14 cellular contexts compared by ENCODE assay signal in genomic region chr4:87491851-87492250, GRCh38. TPM values are rescaled to one million over a fixed set of nuclear protein-coding genes. Genes with fewer than 3 reads are reported as not detected.
DNase-seq lines count a peak whose midpoint lies in the region; ATAC-seq, FAIRE-seq and TF ChIP-seq lines count a peak whose summit lies in the region.
"Not testable (repeated sequence)": the region's sequence is repeated elsewhere in the genome, so short reads cannot be mapped to it uniquely, and the experiment has no call there.
"Had no signal": no experiment of that assay in that cellular context is flagged by ENCODE, and none has a peak within 500 bp of the region (broad histone marks: within the 10 kb centered on the region; RNA-seq: fewer than 3 reads in every experiment).

No MANE protein-coding gene starts in this region.

- H3K36me3 Mint-ChIP-seq in astrocyte (ENCODE audit: low read depth, unreplicated experiment), result not testable (repeated sequence)

- not testable (repeated sequence) for TF ChIP-seq POLR2A in heart left ventricle (IDR thresholded peaks at IDR 0.05); stomach (IDR thresholded peaks at IDR 0.05); vagina (IDR thresholded peaks at IDR 0.05)

- 76 to 85% (median 78%) methylated on average over 2 of the region's 2 CpGs for WGBS in heart left ventricle, 4 donors
- 77 to 97% (median 87%) methylated on average over 2 of the region's 2 CpGs for WGBS in stomach, 5 donors

- not testable (repeated sequence) for H3K27ac Mint-ChIP-seq in astrocyte (ENCODE audit: unreplicated experiment)

- H2AFZ ChIP-seq in astrocyte (ENCODE audit: low read depth, low read length), result not testable (repeated sequence)

- H3K27me3 Mint-ChIP-seq in astrocyte (ENCODE audit: low read depth, unreplicated experiment), result not testable (repeated sequence)

- H3K4me2 ChIP-seq in astrocyte (ENCODE audit: low read length), result not testable (repeated sequence)

- intact Hi-C loops in heart left ventricle (cut with DNase I), result loop anchor here in 3 of 10 donors (5.0 kb wide), 1 partner anchor 35 kb away; the partner anchor contains the start of gene SPARCL1 (in 3 of the 3)
- intact Hi-C loops in stomach (cut with DNase I; ENCODE audit: low total_unique reads); vagina (cut with DNase I): not testable (repeated sequence)

- H3K4me1 ChIP-seq in astrocyte (ENCODE audit: insufficient read depth, low read length); vagina: not testable (repeated sequence)
- H3K4me1 ChIP-seq in heart left ventricle, result peaks cover 0 to 50% (median 20%) of the 10 kb centered on the region in 12 donors
- H3K4me1 ChIP-seq in stomach, result peaks cover 5 to 54% (median 28%) of the 10 kb centered on the region in 4 donors

- not testable (repeated sequence) for H3K79me2 ChIP-seq in astrocyte (ENCODE audit: insufficient read depth, low read length)

- not testable (repeated sequence) for FAIRE-seq in astrocyte (lab: Jason Lieb, UNC)

- not testable (repeated sequence) for TF ChIP-seq EP300 in stomach (IDR thresholded peaks at IDR 0.05)

- not testable (repeated sequence) for H3K9me3 Mint-ChIP-seq in astrocyte (ENCODE audit: unreplicated experiment)

- H4K20me1 ChIP-seq in astrocyte (ENCODE audit: insufficient read depth, low read length), result not testable (repeated sequence)

- not testable (repeated sequence) for H3K27ac ChIP-seq in astrocyte (ENCODE audit: low read depth, low read length)
- peak overlapping the region; percentile 76 for H3K27ac ChIP-seq in cingulate gyrus (ENCODE audit: low read depth, low read length)
- peak overlapping the region in 7 of 12 donors; percentile 12 to 76 (median 47) for H3K27ac ChIP-seq in heart left ventricle
- peak overlapping the region in 3 of 5 donors; percentile 43 to 54 (median 48) for H3K27ac ChIP-seq in stomach
- H3K27ac ChIP-seq in vagina, result peak overlapping the region; percentile 28

- not testable (repeated sequence) for H3K4me3 Mint-ChIP-seq in astrocyte (ENCODE audit: unreplicated experiment)

- not testable (repeated sequence) for H3K27me3 ChIP-seq in astrocyte (ENCODE audit: insufficient read depth, low read length); heart left ventricle; stomach; vagina

- not testable (repeated sequence) for H3K4me3 ChIP-seq in astrocyte (ENCODE audit: insufficient read depth, low read depth, low read length); heart left ventricle; stomach; vagina

- H3K4me1 Mint-ChIP-seq in astrocyte (ENCODE audit: low read depth, unreplicated experiment), result not testable (repeated sequence)

- DNase-seq in HT1080 (ENCODE audit: low read depth) (peak; percentile 20), SKM-1 (lab: John Stamatoyannopoulos, UW; ENCODE audit: unreplicated experiment) (peak; percentile 10), astrocyte (ENCODE audit: low read depth) (peak; percentile 16)
- DNase-seq in heart left ventricle; stomach; vagina (ENCODE audit: extremely low spot score in 2 of 2): not testable (repeated sequence)

- not testable (repeated sequence) for ATAC-seq in heart left ventricle

- TF ChIP-seq CTCF in astrocyte (IDR thresholded peaks at IDR 0.05; ENCODE audit: insufficient read depth, low read depth, low read length); heart left ventricle (IDR thresholded peaks at IDR 0.05); stomach (IDR thresholded peaks at IDR 0.05); vagina (IDR thresholded peaks at IDR 0.05): not testable (repeated sequence)

- H3K9ac ChIP-seq in astrocyte (ENCODE audit: low read length), result not testable (repeated sequence)

- not testable (repeated sequence) for H3K9me3 ChIP-seq in astrocyte (ENCODE audit: insufficient read depth, low read depth, low read length); heart left ventricle; stomach; vagina

- H3K36me3 ChIP-seq in astrocyte (ENCODE audit: insufficient read depth, low read length), result not testable (repeated sequence)
- H3K36me3 ChIP-seq in heart left ventricle (peaks cover 0 to 96% (median 75%) of the 10 kb centered on the region in 9 donors), stomach (peaks cover 32 to 86% (median 64%) of the 10 kb centered on the region in 4 donors), vagina (peaks cover 18 to 82% of the 10 kb centered on the region in 2 donors)

RNA-seq across cellular contexts. Expression of gene SPARCL1, which starts 37.3 kb away (rescaled TPM):
- not detected in 2 replicates for total RNA-seq in HT1080 (2014; rRNA removed; shearing (Covaris generic))
- not detected in 2 replicates for polyA plus RNA-seq in HT1080 (2015; cell fraction: cytosol; rRNA removed)
- polyA plus RNA-seq in HT1080 (2015; cell fraction: nucleus; rRNA removed), result not detected in 2 replicates
- 0.25 and 0.34 TPM in 2 replicates for total RNA-seq in astrocyte
- 100 to 1,000 TPM; 163 to 829 (median 250) TPM for total RNA-seq in heart left ventricle
- polyA plus RNA-seq in heart left ventricle, result 100 to 1,000 TPM; 215 to 400 TPM
- 100 to 1,000 TPM; 173 to 710 (median 607) TPM for total RNA-seq in stomach
- 100 to 1,000 TPM in 1 of 3 donors, 10 to 100 TPM in 2; 36.9 to 191 (median 69.3) TPM for polyA plus RNA-seq in stomach
- 558 TPM for total RNA-seq in vagina
- total RNA-seq: CD8-positive, alpha-beta T cell; HT-29; LHCN-M2; NCI-H460; PC-9; SJCRH30 had no signal
- polyA plus RNA-seq: HepG2 had no signal

Comparison
In these comparisons a context has a peak if more than half of its experiments do, and no peak if none do; other contexts are left out.
1. RNA of gene SPARCL1, which starts 37.3 kb away (total RNA-seq): 173 to 710 TPM in stomach, 558 TPM in vagina (single experiment) and 163 to 829 TPM in heart left ventricle; 0.25 to 0.34 TPM in astrocyte and not detected in HT1080; every median in the first group is over 100 times any median in the second.